In genomic region chr16:57001026-57001669, GRCh38 we compare ENCODE assay signal across 9 cellular contexts. TPM values are rescaled to one million over a fixed set of nuclear protein-coding genes. Genes with fewer than 3 reads are reported as not detected.
DNase-seq lines count a peak whose midpoint lies in the region; ATAC-seq, FAIRE-seq and TF ChIP-seq lines count a peak whose summit lies in the region.
"Had no signal": no experiment of that assay in that cellular context is flagged by ENCODE, and none has a peak within 500 bp of the region (broad histone marks: within the 10 kb centered on the region; RNA-seq: fewer than 3 reads in every experiment).

No MANE protein-coding gene starts in this region.

- H3K4me3 ChIP-seq in BLaER1 treated with 17β-estradiol and CSF1 and Interleukin-3, amounts not matched to agents 10 nM and 100 nM: no peak overlapping the region; a peak in 1 of 20 replicates
- no peak overlapping the region for H3K4me3 ChIP-seq in HCT116 (replicated peaks in 1 of 2; ENCODE audit: low read depth in 1 of 2, low read length in 2 of 2)
- no peak overlapping the region for H3K4me3 ChIP-seq in coronary artery

- CTCF ChIA-PET in HCT116 (lab: Charles Lee): no interaction called here

- no peaks in the 10 kb centered on the region for H3K9me3 Mint-ChIP-seq in natural killer cell treated with Interleukin-12 subunit alpha and Interleukin-12 subunit beta and Interleukin-15 and Interleukin-18, amount 100 ng/mL, for 72 hours

- FAIRE-seq in RCC 7860 (lab: Jason Lieb, UNC): no peak

- H3K27ac ChIP-seq in BLaER1 treated with 17β-estradiol and CSF1 and Interleukin-3, amounts not matched to agents 10 nM and 100 nM: peak overlapping the region in 10 of 11 experiments; percentile 7 to 79 (median 68); a peak in 16 of 22 replicates
- H3K27ac ChIP-seq in HCT116 (ENCODE audit: low read depth, low read length) (no peak overlapping the region), coronary artery (peak overlapping the region; percentile 78 to 87), substantia nigra (ENCODE audit: low read depth, low read length, poor library complexity, severe bottlenecking) (no peak overlapping the region)

- TF ChIP-seq RAD21 in HCT116 (IDR thresholded peaks at IDR 0.05; ENCODE audit: low read depth): no peak

- H3K27me3 ChIP-seq in BLaER1 treated with 17β-estradiol and CSF1 and Interleukin-3, amounts not matched to agents 10 nM and 100 nM: no peaks in the 10 kb centered on the region
- H3K27me3 ChIP-seq in HCT116 (ENCODE audit: insufficient read depth, low read length): no peaks in the 10 kb centered on the region

- no peaks in the 10 kb centered on the region for H3K9me3 ChIP-seq in BLaER1 treated with 17β-estradiol and CSF1 and Interleukin-3, amounts not matched to agents 10 nM and 100 nM (replicated peaks in 1 of 11)
- no peaks in the 10 kb centered on the region for H3K9me3 ChIP-seq in HCT116 (ENCODE audit: control insufficient read depth in 1 of 2, insufficient read depth in 1 of 2, low read depth in 1 of 2, low read length in 2 of 2)

- no peak for ATAC-seq in HCT116
- ATAC-seq in natural killer cell treated with Interleukin-12 subunit alpha and Interleukin-12 subunit beta and Interleukin-15 and Interleukin-18, amount 100 ng/mL, for 72 hours: no peak

- H3K4me1 Mint-ChIP-seq in natural killer cell treated with Interleukin-12 subunit alpha and Interleukin-12 subunit beta and Interleukin-15 and Interleukin-18, amount 100 ng/mL, for 72 hours (ENCODE audit: low read depth in 2 of 2): peaks cover 64 to 77% of the 10 kb centered on the region in 2 donors

- TF ChIP-seq CTCF in HCT116 (IDR thresholded peaks at IDR 0.05 in 2 of 3, conservative IDR thresholded peaks at IDR 0.05 in 1 of 3; ENCODE audit: borderline replicate concordance in 1 of 3, insufficient read depth in 1 of 3, low read depth in 2 of 3, low read length in 2 of 3) (no peak), coronary artery (IDR thresholded peaks at IDR 0.05) (no peak)

- H3K4me3 Mint-ChIP-seq in natural killer cell treated with Interleukin-12 subunit alpha and Interleukin-12 subunit beta and Interleukin-15 and Interleukin-18, amount 100 ng/mL, for 72 hours: peak overlapping the region; percentile 74

- DNase-seq in HCT116 (ENCODE audit: low read depth, low spot score): no peak
- no peak for DNase-seq in coronary artery (ENCODE audit: low spot score)
- no peak for DNase-seq in natural killer cell treated with Interleukin-12 subunit alpha and Interleukin-12 subunit beta and Interleukin-15 and Interleukin-18, amount 100 ng/mL, for 72 hours (ENCODE audit: low spot score)
- no peak for DNase-seq in OCI-M2 (lab: John Stamatoyannopoulos, UW; ENCODE audit: unreplicated experiment)
- DNase-seq in substantia nigra (lab: John Stamatoyannopoulos, UW): no peak
- DNase-seq in RCC 7860 (ENCODE audit: low spot score): no peak
- no peak for DNase-seq in SHP77 treated with DMSO at 0.1 percent for 48 hours (lab: John Stamatoyannopoulos, UW)
- DNase-seq: KBM-7 had no signal

- peak overlapping the region; percentile 77 to 93 (median 89) for H3K4me2 ChIP-seq in BLaER1 treated with 17β-estradiol and CSF1 and Interleukin-3, amounts not matched to agents 10 nM and 100 nM
- H3K4me2 ChIP-seq in HCT116 (ENCODE audit: low read length): peak overlapping the region; percentile 29

- peaks cover 0 to 69% (median 2%) of the 10 kb centered on the region in 11 experiments; a peak in 12 of 22 replicates for H4K20me1 ChIP-seq in BLaER1 treated with 17β-estradiol and CSF1 and Interleukin-3, amounts not matched to agents 10 nM and 100 nM
- H4K20me1 ChIP-seq in HCT116 (ENCODE audit: insufficient read depth): no peaks in the 10 kb centered on the region

- H3K36me3 ChIP-seq in BLaER1 treated with 17β-estradiol and CSF1 and Interleukin-3, amounts not matched to agents 10 nM and 100 nM: peaks cover 0 to 30% (median 13%) of the 10 kb centered on the region in 11 experiments; a peak in 16 of 22 replicates
- H3K36me3 ChIP-seq in HCT116 (ENCODE audit: control insufficient read depth in 1 of 2, insufficient read depth in 2 of 2, low read length in 2 of 2): no peaks in the 10 kb centered on the region

- intact Hi-C loops in HCT116 (cut with micrococcal nuclease): no loop called here

- H3K36me3 Mint-ChIP-seq in natural killer cell treated with Interleukin-12 subunit alpha and Interleukin-12 subunit beta and Interleukin-15 and Interleukin-18, amount 100 ng/mL, for 72 hours: peaks cover 12% of the 10 kb centered on the region

- H3K27ac Mint-ChIP-seq in natural killer cell treated with Interleukin-12 subunit alpha and Interleukin-12 subunit beta and Interleukin-15 and Interleukin-18, amount 100 ng/mL, for 72 hours: peak overlapping the region; percentile 98 to 99

- H3K9me2 ChIP-seq in HCT116 (ENCODE audit: insufficient read depth): no peaks in the 10 kb centered on the region

- H3K79me2 ChIP-seq in HCT116 (ENCODE audit: insufficient read depth, low read length): no peaks in the 10 kb centered on the region

- RAD21 ChIA-PET in HCT116 (lab: Charles Lee; ENCODE audit: low non-redundant PET in 1 of 2, low total read pairs in 2 of 2, uncharacterized antibody in 2 of 2, unreplicated experiment in 2 of 2): no interaction called here

- H3K9ac ChIP-seq in BLaER1 treated with 17β-estradiol and CSF1 and Interleukin-3, amounts not matched to agents 10 nM and 100 nM: peak overlapping the region in 3 of 11 experiments; percentile 5 to 67 (median 45); a peak in 3 of 22 replicates
- H3K9ac ChIP-seq in HCT116 (ENCODE audit: low read length): no peak overlapping the region

- no TSS peak for BruUV-seq in HCT116 (replicated peaks; lab: Mats Ljungman, UMichigan)

- H3K27me3 Mint-ChIP-seq in natural killer cell treated with Interleukin-12 subunit alpha and Interleukin-12 subunit beta and Interleukin-15 and Interleukin-18, amount 100 ng/mL, for 72 hours: no peaks in the 10 kb centered on the region

- POLR2A ChIA-PET in HCT116 (lab: Charles Lee): no interaction called here

- H2AFZ ChIP-seq in HCT116 (ENCODE audit: low read depth, low read length, poor library complexity, severe bottlenecking): no peak overlapping the region

- TF ChIP-seq POLR2A in HCT116 (IDR thresholded peaks at IDR 0.05; ENCODE audit: borderline replicate concordance, extremely low read depth, insufficient read depth, insufficient read length): no peak

- H3K4me1 ChIP-seq in BLaER1 treated with 17β-estradiol and CSF1 and Interleukin-3, amounts not matched to agents 10 nM and 100 nM: peaks cover 41 to 68% (median 62%) of the 10 kb centered on the region in 10 experiments
- peaks cover 0 to 16% of the 10 kb centered on the region in 2 experiments; a peak in 3 of 4 replicates for H3K4me1 ChIP-seq in HCT116 (ENCODE audit: control insufficient read depth in 1 of 2, insufficient read depth in 2 of 2, low read length in 2 of 2)

TF ChIP-seq in HCT116, 20 proteins besides CTCF, POLR2A, EP300 and RAD21:
- TF ChIP-seq YY1 (IDR thresholded peaks at IDR 0.05; ENCODE audit: extremely low read depth, insufficient replicate concordance, low read depth, low read length) (no peak), REST (IDR thresholded peaks at IDR 0.05; ENCODE audit: low read depth) (no peak), EZH2phosphoT487 (IDR thresholded peaks at IDR 0.05; ENCODE audit: borderline replicate concordance) (no peak), POLR2AphosphoS5 (IDR thresholded peaks at IDR 0.05; ENCODE audit: low read depth, low read length) (no peak)

RNA-seq across cellular contexts. Expression of gene NLRC5, which starts 11.8 kb away (rescaled TPM):
- 10.4 TPM for total RNA-seq in HCT116 (2021; ENCODE audit: unreplicated experiment)
- 5.1 and 5.5 TPM in 2 replicates for polyA plus RNA-seq in HCT116 (2012)
- 100 to 1,000 TPM; 190 to 316 TPM for total RNA-seq in natural killer cell treated with Interleukin-12 subunit alpha and Interleukin-12 subunit beta and Interleukin-15 and Interleukin-18, amount 100 ng/mL, for 72 hours

RNA-seq across cellular contexts. Expression of gene CETP, which starts 39.4 kb away (rescaled TPM):
- total RNA-seq in HCT116 (2021; ENCODE audit: unreplicated experiment): not detected
- 0.04 TPM in 1 of 2 replicates, not detected in the other for polyA plus RNA-seq in HCT116 (2012)
- not detected for total RNA-seq in natural killer cell treated with Interleukin-12 subunit alpha and Interleukin-12 subunit beta and Interleukin-15 and Interleukin-18, amount 100 ng/mL, for 72 hours

Comparison
In these comparisons a context has a peak if more than half of its experiments do, and no peak if none do; other contexts are left out.
1. H3K27ac ChIP-seq: peak in BLaER1 treated with 17β-estradiol and CSF1 and Interleukin-3, amounts not matched to agents 10 nM and 100 nM (10 of 11) and coronary artery (2 of 2); none in HCT116 (single experiment) and substantia nigra (single experiment).
2. RNA of gene NLRC5, which starts 11.8 kb away (total RNA-seq): 190 to 316 TPM in natural killer cell treated with Interleukin-12 subunit alpha and Interleukin-12 subunit beta and Interleukin-15 and Interleukin-18, amount 100 ng/mL, for 72 hours; 10.4 TPM in HCT116 (single experiment); every median in the first group is over 10 times any median in the second.